21 cellular contexts compared by ENCODE assay signal in genomic region chr13:20247403-20247802, GRCh38. TPM values are rescaled to one million over a fixed set of nuclear protein-coding genes. Genes with fewer than 3 reads are reported as not detected.
"Had no signal": no experiment of that assay in that cellular context is flagged by ENCODE, and none has a peak within 500 bp of the region (broad histone marks: within the 10 kb centered on the region; RNA-seq: fewer than 3 reads in every experiment).

No MANE protein-coding gene starts in this region.

- H3K27me3 ChIP-seq: cardiac muscle cell, foreskin keratinocyte, right lobe of liver, testis had no signal

- H3K9me3 ChIP-seq: right lobe of liver, stomach, testis had no signal

- DNase-seq: activated CD4-positive, alpha-beta memory T cell treated with anti-CD3 and anti-CD28 coated beads, Interleukin-2, amount 10 ng/mL, durations not matched to agents 7 days and 5 days; activated CD4-positive, alpha-beta T cell treated with anti-CD3 and anti-CD28 coated beads, Interleukin-2, amount 10 ng/mL, durations not matched to agents 24 days and 14 days; activated effector memory CD4-positive, alpha-beta T cell treated with Interleukin-2 at 50 U/mL for 16 hours; activated naive CD4-positive, alpha-beta T cell treated with anti-CD3 and anti-CD28 coated beads, Interleukin-2, amount 10 ng/mL, durations not matched to agents 7 days and 5 days; activated T-cell treated with anti-CD3 and anti-CD28 coated beads, Interleukin-2, amount 50 U/mL, for 72 hours; amygdala; cortex of kidney; effector CD4-positive, alpha-beta T cell; left ventricle myocardium superior; nephron progenitor cell; right lobe of liver; stimulated activated CD4-positive, alpha-beta T cell treated with anti-CD3 and anti-CD28 coated beads, Interleukin-2, amount 100 ng/mL, for 24 hours; stomach; testis had no signal

- H3K36me3 ChIP-seq: cardiac muscle cell, right lobe of liver, stomach had no signal

- ATAC-seq: activated CD4-positive, CD25-positive, alpha-beta regulatory T cell treated with anti-CD3 and anti-CD28 coated beads, Interleukin-2, amount 50 U/mL, for 24 hours; activated T-cell treated with anti-CD3 and anti-CD28 coated beads, Interleukin-2, amount 50 U/mL, for 72 hours; left ventricle myocardium superior; stimulated activated effector memory CD8-positive, alpha-beta T cell treated with anti-CD3 and anti-CD28 coated beads, Interleukin-12 subunit alpha, Interleukin-12 subunit beta, amount 100 ng/mL, for 72 hours had no signal

- H3K4me3 ChIP-seq: cardiac muscle cell, right lobe of liver, skin epidermis, stomach, testis had no signal

- H3K4me1 ChIP-seq: foreskin keratinocyte, right lobe of liver, stomach, testis had no signal

- H3K27ac ChIP-seq: cardiac muscle cell, foreskin keratinocyte, right lobe of liver, stomach, testis, VCaP had no signal

RNA-seq across cellular contexts. Expression of gene GJB6, which starts 15.3 kb away (rescaled TPM):
- total RNA-seq: cardiac muscle cell, epithelial cell of proximal tubule, left ventricle myocardium superior, right lobe of liver had no signal
- polyA plus RNA-seq: cardiac muscle cell had no signal
